ENCODE assay signal across 1 cellular context in the genomic region with DNA sequence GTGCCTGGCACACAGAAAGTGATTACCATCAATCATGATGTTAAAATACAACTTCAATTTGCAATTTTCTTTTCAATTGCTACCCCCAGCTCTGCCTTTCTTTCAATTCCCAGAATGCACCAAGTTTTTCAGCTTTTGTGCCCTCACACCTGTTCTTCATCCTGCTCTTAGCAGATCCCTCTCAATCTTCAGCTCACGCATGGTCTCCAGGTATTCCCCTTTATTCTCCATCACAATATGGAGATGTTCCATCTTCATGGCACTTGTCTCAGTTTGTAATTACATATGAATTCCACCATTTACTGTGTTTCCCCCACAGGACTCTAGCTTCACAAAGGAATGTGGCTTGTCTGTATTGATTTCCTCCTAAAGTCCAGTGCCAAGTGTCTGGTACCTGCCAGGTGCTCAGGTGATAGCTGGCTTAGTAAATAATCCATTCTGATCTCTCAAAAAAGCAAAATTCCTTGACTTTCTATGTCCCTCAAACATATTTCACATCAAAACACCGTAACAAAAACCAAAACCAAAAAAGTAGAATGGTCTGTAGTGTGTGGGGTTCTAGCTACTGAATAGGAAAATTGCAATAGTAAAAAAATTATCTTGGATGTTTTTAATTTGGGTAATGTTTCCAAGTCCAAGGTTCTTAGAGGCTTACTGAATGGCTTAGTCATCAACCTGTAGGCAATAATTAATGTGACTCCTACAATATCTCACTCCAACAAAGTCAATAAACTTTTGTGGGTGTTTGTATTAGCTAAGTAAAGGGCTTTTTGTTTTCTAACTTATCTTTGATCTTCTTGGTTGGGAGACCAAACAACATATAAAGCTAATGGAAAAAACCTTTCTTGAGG.
TF ChIP-seq lines count a peak whose summit lies in the region.

No MANE protein-coding gene starts in this region.

TF ChIP-seq in HepG2, 621 proteins besides CTCF, POLR2A, EP300 and RAD21 (continued from another document and continues in another):
- TF ChIP-seq, protein P1, sequence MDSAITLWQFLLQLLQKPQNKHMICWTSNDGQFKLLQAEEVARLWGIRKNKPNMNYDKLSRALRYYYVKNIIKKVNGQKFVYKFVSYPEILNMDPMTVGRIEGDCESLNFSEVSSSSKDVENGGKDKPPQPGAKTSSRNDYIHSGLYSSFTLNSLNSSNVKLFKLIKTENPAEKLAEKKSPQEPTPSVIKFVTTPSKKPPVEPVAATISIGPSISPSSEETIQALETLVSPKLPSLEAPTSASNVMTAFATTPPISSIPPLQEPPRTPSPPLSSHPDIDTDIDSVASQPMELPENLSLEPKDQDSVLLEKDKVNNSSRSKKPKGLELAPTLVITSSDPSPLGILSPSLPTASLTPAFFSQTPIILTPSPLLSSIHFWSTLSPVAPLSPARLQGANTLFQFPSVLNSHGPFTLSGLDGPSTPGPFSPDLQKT (CRISPR knock-in tag; IDR thresholded peaks at IDR 0.05; ENCODE audit: borderline replicate concordance) = no peak
- no peak for TF ChIP-seq NFIB (CRISPR knock-in tag; IDR thresholded peaks at IDR 0.05; ENCODE audit: borderline replicate concordance)
- no peak for TF ChIP-seq ZNF205 (CRISPR knock-in tag; IDR thresholded peaks at IDR 0.05)
- TF ChIP-seq PLRG1 (conservative IDR thresholded peaks at IDR 0.05) = no peak
- TF ChIP-seq ZSCAN21 (CRISPR knock-in tag; IDR thresholded peaks at IDR 0.05; ENCODE audit: borderline replicate concordance) = no peak
- no peak for TF ChIP-seq ZNF629 (CRISPR knock-in tag; conservative IDR thresholded peaks at IDR 0.05)
- TF ChIP-seq, protein P2, sequence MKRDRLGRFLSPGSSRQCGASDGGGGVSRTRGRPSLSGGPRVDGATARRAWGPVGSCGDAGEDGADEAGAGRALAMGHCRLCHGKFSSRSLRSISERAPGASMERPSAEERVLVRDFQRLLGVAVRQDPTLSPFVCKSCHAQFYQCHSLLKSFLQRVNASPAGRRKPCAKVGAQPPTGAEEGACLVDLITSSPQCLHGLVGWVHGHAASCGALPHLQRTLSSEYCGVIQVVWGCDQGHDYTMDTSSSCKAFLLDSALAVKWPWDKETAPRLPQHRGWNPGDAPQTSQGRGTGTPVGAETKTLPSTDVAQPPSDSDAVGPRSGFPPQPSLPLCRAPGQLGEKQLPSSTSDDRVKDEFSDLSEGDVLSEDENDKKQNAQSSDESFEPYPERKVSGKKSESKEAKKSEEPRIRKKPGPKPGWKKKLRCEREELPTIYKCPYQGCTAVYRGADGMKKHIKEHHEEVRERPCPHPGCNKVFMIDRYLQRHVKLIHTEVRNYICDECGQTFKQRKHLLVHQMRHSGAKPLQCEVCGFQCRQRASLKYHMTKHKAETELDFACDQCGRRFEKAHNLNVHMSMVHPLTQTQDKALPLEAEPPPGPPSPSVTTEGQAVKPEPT (CRISPR knock-in tag; IDR thresholded peaks at IDR 0.05; ENCODE audit: low read depth) = no peak
- TF ChIP-seq, protein P3, sequence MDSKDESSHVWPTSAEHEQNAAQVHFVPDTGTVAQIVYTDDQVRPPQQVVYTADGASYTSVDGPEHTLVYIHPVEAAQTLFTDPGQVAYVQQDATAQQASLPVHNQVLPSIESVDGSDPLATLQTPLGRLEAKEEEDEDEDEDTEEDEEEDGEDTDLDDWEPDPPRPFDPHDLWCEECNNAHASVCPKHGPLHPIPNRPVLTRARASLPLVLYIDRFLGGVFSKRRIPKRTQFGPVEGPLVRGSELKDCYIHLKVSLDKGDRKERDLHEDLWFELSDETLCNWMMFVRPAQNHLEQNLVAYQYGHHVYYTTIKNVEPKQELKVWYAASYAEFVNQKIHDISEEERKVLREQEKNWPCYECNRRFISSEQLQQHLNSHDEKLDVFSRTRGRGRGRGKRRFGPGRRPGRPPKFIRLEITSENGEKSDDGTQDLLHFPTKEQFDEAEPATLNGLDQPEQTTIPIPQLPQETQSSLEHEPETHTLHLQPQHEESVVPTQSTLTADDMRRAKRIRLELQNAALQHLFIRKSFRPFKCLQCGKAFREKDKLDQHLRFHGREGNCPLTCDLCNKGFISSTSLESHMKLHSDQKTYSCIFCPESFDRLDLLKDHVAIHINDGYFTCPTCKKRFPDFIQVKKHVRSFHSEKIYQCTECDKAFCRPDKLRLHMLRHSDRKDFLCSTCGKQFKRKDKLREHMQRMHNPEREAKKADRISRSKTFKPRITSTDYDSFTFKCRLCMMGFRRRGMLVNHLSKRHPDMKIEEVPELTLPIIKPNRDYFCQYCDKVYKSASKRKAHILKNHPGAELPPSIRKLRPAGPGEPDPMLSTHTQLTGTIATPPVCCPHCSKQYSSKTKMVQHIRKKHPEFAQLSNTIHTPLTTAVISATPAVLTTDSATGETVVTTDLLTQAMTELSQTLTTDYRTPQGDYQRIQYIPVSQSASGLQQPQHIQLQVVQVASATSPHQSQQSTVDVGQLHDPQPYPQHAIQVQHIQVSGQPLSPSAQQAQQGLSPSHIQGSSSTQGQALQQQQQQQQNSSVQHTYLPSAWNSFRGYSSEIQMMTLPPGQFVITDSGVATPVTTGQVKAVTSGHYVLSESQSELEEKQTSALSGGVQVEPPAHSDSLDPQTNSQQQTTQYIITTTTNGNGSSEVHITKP (CRISPR knock-in tag; IDR thresholded peaks at IDR 0.05; ENCODE audit: low read depth) = no peak
- no peak for TF ChIP-seq KLF6 (CRISPR knock-in tag; IDR thresholded peaks at IDR 0.05)
- TF ChIP-seq ZNF550 (CRISPR knock-in tag; IDR thresholded peaks at IDR 0.05; ENCODE audit: borderline replicate concordance) = no peak
- peak; percentile 51; the same call in 1 of the 2 replicates for TF ChIP-seq RARA (CRISPR knock-in tag; IDR thresholded peaks at IDR 0.05)
- no peak; the same call in 1 of the 2 replicates for TF ChIP-seq SRY (CRISPR knock-in tag; IDR thresholded peaks at IDR 0.05)
- TF ChIP-seq, protein P4, sequence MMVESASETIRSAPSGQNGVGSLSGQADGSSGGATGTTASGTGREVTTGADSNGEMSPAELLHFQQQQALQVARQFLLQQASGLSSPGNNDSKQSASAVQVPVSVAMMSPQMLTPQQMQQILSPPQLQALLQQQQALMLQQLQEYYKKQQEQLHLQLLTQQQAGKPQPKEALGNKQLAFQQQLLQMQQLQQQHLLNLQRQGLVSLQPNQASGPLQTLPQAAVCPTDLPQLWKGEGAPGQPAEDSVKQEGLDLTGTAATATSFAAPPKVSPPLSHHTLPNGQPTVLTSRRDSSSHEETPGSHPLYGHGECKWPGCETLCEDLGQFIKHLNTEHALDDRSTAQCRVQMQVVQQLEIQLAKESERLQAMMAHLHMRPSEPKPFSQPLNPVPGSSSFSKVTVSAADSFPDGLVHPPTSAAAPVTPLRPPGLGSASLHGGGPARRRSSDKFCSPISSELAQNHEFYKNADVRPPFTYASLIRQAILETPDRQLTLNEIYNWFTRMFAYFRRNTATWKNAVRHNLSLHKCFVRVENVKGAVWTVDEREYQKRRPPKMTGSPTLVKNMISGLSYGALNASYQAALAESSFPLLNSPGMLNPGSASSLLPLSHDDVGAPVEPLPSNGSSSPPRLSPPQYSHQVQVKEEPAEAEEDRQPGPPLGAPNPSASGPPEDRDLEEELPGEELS (CRISPR knock-in tag; IDR thresholded peaks at IDR 0.05) = peak; percentile 78
- no peak for TF ChIP-seq ZNF430 (CRISPR knock-in tag; IDR thresholded peaks at IDR 0.05)
- no peak for TF ChIP-seq JDP2 (CRISPR knock-in tag; IDR thresholded peaks at IDR 0.05; ENCODE audit: borderline replicate concordance)
- no peak; the same call in 1 of the 2 replicates for TF ChIP-seq KDM5A (IDR thresholded peaks at IDR 0.05; ENCODE audit: borderline replicate concordance, low read length)
- peak; percentile 58; the same call in 1 of the 2 replicates for TF ChIP-seq YEATS4 (CRISPR knock-in tag; IDR thresholded peaks at IDR 0.05; ENCODE audit: borderline replicate concordance)
- peak; percentile 54; the same call in 1 of the 2 replicates for TF ChIP-seq ERF (CRISPR knock-in tag; IDR thresholded peaks at IDR 0.05)
- TF ChIP-seq PRMT3 (CRISPR knock-in tag; IDR thresholded peaks at IDR 0.05; ENCODE audit: borderline replicate concordance, low read depth) = no peak
- TF ChIP-seq ASH2L (IDR thresholded peaks at IDR 0.05; ENCODE audit: insufficient read length, low read depth, low read length) = peak; percentile 82
- TF ChIP-seq ZFP36L1 (CRISPR knock-in tag; IDR thresholded peaks at IDR 0.05) = peak; percentile 65; the same call in 1 of the 2 replicates
- TF ChIP-seq WIZ (CRISPR knock-in tag; IDR thresholded peaks at IDR 0.05) = no peak
- TF ChIP-seq ZNF431 (CRISPR knock-in tag; IDR thresholded peaks at IDR 0.05; ENCODE audit: borderline replicate concordance, low read depth) = no peak
- no peak for TF ChIP-seq ZNF570 (CRISPR knock-in tag; IDR thresholded peaks at IDR 0.05; ENCODE audit: borderline replicate concordance)
- no peak for TF ChIP-seq TBP (CRISPR knock-in tag; IDR thresholded peaks at IDR 0.05)
- TF ChIP-seq YEATS2 (CRISPR knock-in tag; IDR thresholded peaks at IDR 0.05; ENCODE audit: borderline replicate concordance) = no peak
- TF ChIP-seq ZNF883 (CRISPR knock-in tag; IDR thresholded peaks at IDR 0.05; ENCODE audit: not compliant biosample characterization) = no peak
- TF ChIP-seq RARG (CRISPR knock-in tag; IDR thresholded peaks at IDR 0.05; ENCODE audit: low read depth) = 0 out of 2 replicates have a peak, but pooled peaks have one; percentile 38
- peak; percentile 72 for TF ChIP-seq ATF1 (CRISPR knock-in tag; IDR thresholded peaks at IDR 0.05)
- TF ChIP-seq NFYB (CRISPR knock-in tag; IDR thresholded peaks at IDR 0.05) = no peak
- TF ChIP-seq, protein P5, sequence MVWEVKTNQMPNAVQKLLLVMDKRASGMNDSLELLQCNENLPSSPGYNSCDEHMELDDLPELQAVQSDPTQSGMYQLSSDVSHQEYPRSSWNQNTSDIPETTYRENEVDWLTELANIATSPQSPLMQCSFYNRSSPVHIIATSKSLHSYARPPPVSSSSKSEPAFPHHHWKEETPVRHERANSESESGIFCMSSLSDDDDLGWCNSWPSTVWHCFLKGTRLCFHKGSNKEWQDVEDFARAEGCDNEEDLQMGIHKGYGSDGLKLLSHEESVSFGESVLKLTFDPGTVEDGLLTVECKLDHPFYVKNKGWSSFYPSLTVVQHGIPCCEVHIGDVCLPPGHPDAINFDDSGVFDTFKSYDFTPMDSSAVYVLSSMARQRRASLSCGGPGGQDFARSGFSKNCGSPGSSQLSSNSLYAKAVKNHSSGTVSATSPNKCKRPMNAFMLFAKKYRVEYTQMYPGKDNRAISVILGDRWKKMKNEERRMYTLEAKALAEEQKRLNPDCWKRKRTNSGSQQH (CRISPR knock-in tag; IDR thresholded peaks at IDR 0.05; ENCODE audit: low read depth) = no peak; the same call in 1 of the 2 replicates
- no peak for TF ChIP-seq HNRNPL (IDR thresholded peaks at IDR 0.05; ENCODE audit: low read depth, low read length)
- peak; percentile 59 for TF ChIP-seq NR2F2 (IDR thresholded peaks at IDR 0.05; ENCODE audit: borderline replicate concordance, low read depth)
- peak; percentile 25; the same call in 1 of the 2 replicates for TF ChIP-seq DMAP1 (CRISPR knock-in tag; IDR thresholded peaks at IDR 0.05)
- no peak for TF ChIP-seq HDAC6 (IDR thresholded peaks at IDR 0.05; ENCODE audit: low read depth, low read length)
- TF ChIP-seq, protein P6, sequence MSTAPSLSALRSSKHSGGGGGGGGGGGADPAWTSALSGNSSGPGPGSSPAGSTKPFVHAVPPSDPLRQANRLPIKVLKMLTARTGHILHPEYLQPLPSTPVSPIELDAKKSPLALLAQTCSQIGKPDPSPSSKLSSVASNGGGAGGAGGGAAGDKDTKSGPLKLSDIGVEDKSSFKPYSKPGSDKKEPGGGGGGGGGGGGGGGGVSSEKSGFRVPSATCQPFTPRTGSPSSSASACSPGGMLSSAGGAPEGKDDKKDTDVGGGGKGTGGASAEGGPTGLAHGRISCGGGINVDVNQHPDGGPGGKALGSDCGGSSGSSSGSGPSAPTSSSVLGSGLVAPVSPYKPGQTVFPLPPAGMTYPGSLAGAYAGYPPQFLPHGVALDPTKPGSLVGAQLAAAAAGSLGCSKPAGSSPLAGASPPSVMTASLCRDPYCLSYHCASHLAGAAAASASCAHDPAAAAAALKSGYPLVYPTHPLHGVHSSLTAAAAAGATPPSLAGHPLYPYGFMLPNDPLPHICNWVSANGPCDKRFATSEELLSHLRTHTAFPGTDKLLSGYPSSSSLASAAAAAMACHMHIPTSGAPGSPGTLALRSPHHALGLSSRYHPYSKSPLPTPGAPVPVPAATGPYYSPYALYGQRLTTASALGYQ (CRISPR knock-in tag; IDR thresholded peaks at IDR 0.05) = peak; percentile 51; the same call in 1 of the 2 replicates
- TF ChIP-seq HHEX (CRISPR knock-in tag; IDR thresholded peaks at IDR 0.05) = no peak
- no peak for TF ChIP-seq ZNF652 (CRISPR knock-in tag; IDR thresholded peaks at IDR 0.05; ENCODE audit: borderline replicate concordance, low read depth)
- TF ChIP-seq, protein P7, sequence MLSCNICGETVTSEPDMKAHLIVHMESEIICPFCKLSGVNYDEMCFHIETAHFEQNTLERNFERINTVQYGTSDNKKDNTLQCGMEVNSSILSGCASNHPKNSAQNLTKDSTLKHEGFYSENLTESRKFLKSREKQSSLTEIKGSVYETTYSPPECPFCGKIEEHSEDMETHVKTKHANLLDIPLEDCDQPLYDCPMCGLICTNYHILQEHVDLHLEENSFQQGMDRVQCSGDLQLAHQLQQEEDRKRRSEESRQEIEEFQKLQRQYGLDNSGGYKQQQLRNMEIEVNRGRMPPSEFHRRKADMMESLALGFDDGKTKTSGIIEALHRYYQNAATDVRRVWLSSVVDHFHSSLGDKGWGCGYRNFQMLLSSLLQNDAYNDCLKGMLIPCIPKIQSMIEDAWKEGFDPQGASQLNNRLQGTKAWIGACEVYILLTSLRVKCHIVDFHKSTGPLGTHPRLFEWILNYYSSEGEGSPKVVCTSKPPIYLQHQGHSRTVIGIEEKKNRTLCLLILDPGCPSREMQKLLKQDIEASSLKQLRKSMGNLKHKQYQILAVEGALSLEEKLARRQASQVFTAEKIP (CRISPR knock-in tag; IDR thresholded peaks at IDR 0.05; ENCODE audit: borderline replicate concordance) = no peak
- TF ChIP-seq SIN3A (IDR thresholded peaks at IDR 0.05; ENCODE audit: borderline replicate concordance, low read depth, low read length) = no peak
- TF ChIP-seq ZNF20 (CRISPR knock-in tag; IDR thresholded peaks at IDR 0.05) = no peak
- TF ChIP-seq HES4 (CRISPR knock-in tag; IDR thresholded peaks at IDR 0.05; ENCODE audit: borderline replicate concordance) = no peak
- TF ChIP-seq, protein P8, sequence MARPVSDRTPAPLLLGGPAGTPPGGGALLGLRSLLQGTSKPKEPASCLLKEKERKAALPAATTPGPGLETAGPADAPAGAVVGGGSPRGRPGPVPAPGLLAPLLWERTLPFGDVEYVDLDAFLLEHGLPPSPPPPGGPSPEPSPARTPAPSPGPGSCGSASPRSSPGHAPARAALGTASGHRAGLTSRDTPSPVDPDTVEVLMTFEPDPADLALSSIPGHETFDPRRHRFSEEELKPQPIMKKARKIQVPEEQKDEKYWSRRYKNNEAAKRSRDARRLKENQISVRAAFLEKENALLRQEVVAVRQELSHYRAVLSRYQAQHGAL (CRISPR knock-in tag; IDR thresholded peaks at IDR 0.05; ENCODE audit: not compliant biosample characterization) = no peak
- TF ChIP-seq NR2C2 (CRISPR knock-in tag; IDR thresholded peaks at IDR 0.05; ENCODE audit: borderline replicate concordance) = peak; percentile 7; the same call in 1 of the 2 replicates
- TF ChIP-seq RXRA (CRISPR knock-in tag; IDR thresholded peaks at IDR 0.05) = no peak
- TF ChIP-seq MBNL3 (CRISPR knock-in tag; conservative IDR thresholded peaks at IDR 0.05) = no peak
- TF ChIP-seq FOXA3 (CRISPR knock-in tag; IDR thresholded peaks at IDR 0.05) = peak; percentile 76
